Comparison of ENCODE assay signal across 8 cellular contexts in genomic region chr2:68251187-68251854, GRCh38. TPM values are rescaled to one million over a fixed set of nuclear protein-coding genes. Genes with fewer than 3 reads are reported as not detected.
A peak's percentile ranks its signal among the peaks of the same experiment; 100 is the strongest.
DNase-seq lines count a peak whose midpoint lies in the region; ATAC-seq and TF ChIP-seq lines count a peak whose summit lies in the region.

No MANE protein-coding gene starts in this region.

- peaks cover 47% of the 10 kb centered on the region for H4K20me1 ChIP-seq in BLaER1

- peak overlapping the region; percentile 94 for H3K9ac ChIP-seq in BLaER1
- H3K9ac ChIP-seq in liver (ENCODE audit: low read depth in 1 of 2, low read length in 2 of 2) = peak overlapping the region; percentile 79 to 87

- H3K4me2 ChIP-seq in BLaER1 = peak overlapping the region; percentile 84

- DNase-seq in NCI-H526 (lab: John Stamatoyannopoulos, UW) (peak; percentile 83 to 93), dermis blood vessel endothelial cell (peak; percentile 88)
- peak; percentile 29 to 32 for DNase-seq in activated CD4-positive, alpha-beta T cell treated with anti-CD3 and anti-CD28 coated beads, Interleukin-2, amount 50 U/mL, for 24 hours (ENCODE audit: low read depth in 1 of 2, low spot score in 1 of 2)
- peak; percentile 44 to 59 (median 58) for DNase-seq in stimulated activated CD4-positive, alpha-beta T cell treated with anti-CD3 and anti-CD28 coated beads, TNF-alpha, amount 100 ng/mL, for 1 hour (ENCODE audit: low read depth in 3 of 3, low spot score in 1 of 3)

- TF ChIP-seq RAD21 in liver (IDR thresholded peaks at IDR 0.05) = peak; percentile 68 to 76

- under 1% methylated on average over 41 of the region's 41 CpGs for WGBS in liver

- peak; percentile 38 for ATAC-seq in GM19328 (IDR thresholded peaks at IDR 0.05; ENCODE audit: unreplicated experiment)
- peak; percentile 35 for ATAC-seq in HG03469 (IDR thresholded peaks at IDR 0.05; ENCODE audit: unreplicated experiment)

- no peaks in the 10 kb centered on the region for H3K9me3 ChIP-seq in BLaER1
- no peaks in the 10 kb centered on the region for H3K9me3 ChIP-seq in liver (ENCODE audit: control insufficient read depth in 4 of 4, low read length in 3 of 4)

- H3K27ac ChIP-seq in BLaER1 = peak overlapping the region; percentile 94
- peak overlapping the region; percentile 95 to 97 for H3K27ac ChIP-seq in liver (ENCODE audit: low read depth in 1 of 2, low read length in 2 of 2)

- H3K36me3 ChIP-seq in BLaER1 = peaks cover 18% of the 10 kb centered on the region; the same call in 1 of the 2 replicates
- H3K36me3 ChIP-seq in liver (ENCODE audit: control insufficient read depth in 4 of 4, insufficient read depth in 3 of 4, low read depth in 1 of 4, low read length in 3 of 4) = no peaks in the 10 kb centered on the region

- H3K4me3 ChIP-seq in BLaER1 (peak overlapping the region; percentile 80), liver (ENCODE audit: low read depth in 1 of 3, low read length in 3 of 3) (peak overlapping the region; percentile 85 to 86 (median 85))

- H3K4me1 ChIP-seq in BLaER1 (peaks cover 63% of the 10 kb centered on the region), liver (ENCODE audit: control insufficient read depth in 4 of 4, insufficient read depth in 4 of 4, low read length in 3 of 4) (peaks cover 12 to 46% (median 27%) of the 10 kb centered on the region in 4 donors)

- TF ChIP-seq CTCF in liver (IDR thresholded peaks at IDR 0.05; ENCODE audit: low read depth, low read length, missing input control) = peak; percentile 74

- H3K27me3 ChIP-seq in BLaER1 (no peaks in the 10 kb centered on the region), liver (ENCODE audit: control insufficient read depth in 4 of 4, insufficient read depth in 4 of 4, low read length in 3 of 4) (no peaks in the 10 kb centered on the region)

TF ChIP-seq in liver, 16 proteins besides CTCF, POLR2A, EP300 and RAD21:
- TF ChIP-seq, protein P1, sequence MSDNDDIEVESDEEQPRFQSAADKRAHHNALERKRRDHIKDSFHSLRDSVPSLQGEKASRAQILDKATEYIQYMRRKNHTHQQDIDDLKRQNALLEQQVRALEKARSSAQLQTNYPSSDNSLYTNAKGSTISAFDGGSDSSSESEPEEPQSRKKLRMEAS (IDR thresholded peaks at IDR 0.05) = no peak
- TF ChIP-seq RXRA (IDR thresholded peaks at IDR 0.05) (peak in 1 of 2 donors; percentile 47), EGR1 (IDR thresholded peaks at IDR 0.05; ENCODE audit: low read depth in 2 of 2) (no peak), GABPA (IDR thresholded peaks at IDR 0.05 in 1 of 2, conservative IDR thresholded peaks at IDR 0.05 in 1 of 2) (no peak), FOXA1 (IDR thresholded peaks at IDR 0.05) (peak; percentile 2), YY1 (IDR thresholded peaks at IDR 0.05) (peak; percentile 88), NR2F2 (IDR thresholded peaks at IDR 0.05) (peak; percentile 21), SP1 (IDR thresholded peaks at IDR 0.05) (no peak), ATF3 (IDR thresholded peaks at IDR 0.05) (no peak)

RNA-seq across cellular contexts. Expression of gene PPP3R1, which starts 1.0 kb away (rescaled TPM):
- 19.4 and 46.8 TPM in 2 replicates for total RNA-seq in dermis blood vessel endothelial cell
- 10 to 100 TPM; 22.5 to 42.5 TPM for total RNA-seq in liver
- 10 to 100 TPM in 1 of 2 donors, 1 to 10 TPM in 1; 2.4 to 14.1 TPM for polyA plus RNA-seq in liver

Comparison
In these comparisons a context has a peak if more than half of its experiments do, and no peak if none do; other contexts are left out.
1. Peak in every context shown above with its lines: DNase-seq, ATAC-seq, H3K4me3 ChIP-seq and H3K27ac ChIP-seq.
2. DNase-seq: peak in every context shown above with its lines; median percentile 88 in NCI-H526; 88 in dermis blood vessel endothelial cell; 58 in stimulated activated CD4-positive, alpha-beta T cell treated with anti-CD3 and anti-CD28 coated beads, TNF-alpha, amount 100 ng/mL, for 1 hour; 30 in activated CD4-positive, alpha-beta T cell treated with anti-CD3 and anti-CD28 coated beads, Interleukin-2, amount 50 U/mL, for 24 hours.